In genomic region chr4:108335081-108335480, GRCh38 we compare ENCODE assay signal across 16 cellular contexts.
A peak's percentile ranks its signal among the peaks of the same experiment; 100 is the strongest.
DNase-seq lines count a peak whose midpoint lies in the region; ATAC-seq and TF ChIP-seq lines count a peak whose summit lies in the region.
"Had no signal": no experiment of that assay in that cellular context is flagged by ENCODE, and none has a peak within 500 bp of the region (broad histone marks: within the 10 kb centered on the region; RNA-seq: fewer than 3 reads in every experiment).

No MANE protein-coding gene starts in this region.

- peaks cover 60% of the 10 kb centered on the region for H3K4me1 Mint-ChIP-seq in brain

- H3K36me3 ChIP-seq in Loucy (ENCODE audit: insufficient read depth, low read length) = no peaks in the 10 kb centered on the region
- H3K36me3 ChIP-seq in mesodermal cell (ENCODE audit: control insufficient read depth, insufficient read depth, low read length) = no peaks in the 10 kb centered on the region
- no peaks in the 10 kb centered on the region for H3K36me3 ChIP-seq in smooth muscle cell (ENCODE audit: low read depth)
- H3K36me3 ChIP-seq: HAP-1 had no signal

- H3K4me3 Mint-ChIP-seq in brain = peak overlapping the region in 2 of 5 experiments; percentile 39 to 40
- H3K4me3 Mint-ChIP-seq: CD4-positive, alpha-beta T cell had no signal

- DNase-seq in smooth muscle cell (lab: John Stamatoyannopoulos, UW; ENCODE audit: unreplicated experiment) = no peak
- DNase-seq: AML-193; CD4-positive, alpha-beta T cell; DMS153; DMS79; GF-D8; GM23248 had no signal

- peak overlapping the region; percentile 1 for H3K9ac ChIP-seq in Loucy (ENCODE audit: low read depth, low read length, poor library complexity, severe bottlenecking)
- H3K9ac ChIP-seq in smooth muscle cell (ENCODE audit: low read depth) = no peak overlapping the region
- H3K9ac ChIP-seq: GM23248 had no signal

- H3K9me3 Mint-ChIP-seq in brain = no peaks in the 10 kb centered on the region
- H3K9me3 Mint-ChIP-seq: CD4-positive, alpha-beta T cell had no signal

- H3K27me3 ChIP-seq in Loucy (ENCODE audit: insufficient read depth, low read length, poor library complexity, severe bottlenecking) (no peaks in the 10 kb centered on the region), smooth muscle cell (ENCODE audit: low read depth) (no peaks in the 10 kb centered on the region)

- H3K79me2 ChIP-seq in Loucy (ENCODE audit: insufficient read depth, low read length) (no peaks in the 10 kb centered on the region), smooth muscle cell (ENCODE audit: low read depth) (no peaks in the 10 kb centered on the region)

- TF ChIP-seq POLR2A in GM18505 (IDR thresholded peaks at IDR 0.05; ENCODE audit: borderline replicate concordance, extremely low read depth, insufficient read depth, insufficient read length) = no peak

- WGBS in mesodermal cell (ENCODE audit: insufficient coverage in 2 of 2), 2 experiments = 77 to 87% methylated on average over 4 to 5 of the region's 7 CpGs
- WGBS in smooth muscle cell (ENCODE audit: low lambda C conversion rate) = 18% methylated on average over 7 of the region's 7 CpGs

- H2AFZ ChIP-seq in Loucy (ENCODE audit: low read length) (no peak overlapping the region), smooth muscle cell (ENCODE audit: low read depth) (peak overlapping the region; percentile 55)
- H2AFZ ChIP-seq: GM23248 had no signal

- ATAC-seq in GM18861 (IDR thresholded peaks at IDR 0.05; ENCODE audit: unreplicated experiment) (no peak), HG03521 (IDR thresholded peaks at IDR 0.05; ENCODE audit: unreplicated experiment) (no peak), GM18505 (IDR thresholded peaks at IDR 0.05; ENCODE audit: unreplicated experiment) (no peak)
- ATAC-seq: A549 had no signal

- H3K9me3 ChIP-seq in Loucy (ENCODE audit: insufficient read depth, low read depth, low read length) (no peaks in the 10 kb centered on the region), mesodermal cell (ENCODE audit: control insufficient read depth, low read length) (no peaks in the 10 kb centered on the region), smooth muscle cell (replicated peaks; ENCODE audit: low read depth) (no peaks in the 10 kb centered on the region)
- H3K9me3 ChIP-seq: A549, HAP-1 had no signal

- H3K4me3 ChIP-seq in Loucy (ENCODE audit: low read length, poor library complexity, severe bottlenecking) (no peak overlapping the region), mesodermal cell (ENCODE audit: extremely low read depth, insufficient read depth, low read length, poor library complexity, severe bottlenecking) (no peak overlapping the region), smooth muscle cell (no peak overlapping the region)
- H3K4me3 ChIP-seq: A549, GM23248, HAP-1 had no signal

- TF ChIP-seq CTCF in Loucy (conservative IDR thresholded peaks at IDR 0.05; ENCODE audit: low read length) (no peak), brain (conservative IDR thresholded peaks at IDR 0.05) (no peak), smooth muscle cell (IDR thresholded peaks at IDR 0.05; ENCODE audit: borderline replicate concordance, insufficient read depth, poor library complexity, severe bottlenecking) (no peak)

- no peaks in the 10 kb centered on the region for H3K27me3 Mint-ChIP-seq in brain
- H3K27me3 Mint-ChIP-seq: CD4-positive, alpha-beta T cell had no signal

- no peaks in the 10 kb centered on the region for H3K9me2 ChIP-seq in Loucy (replicated peaks; ENCODE audit: low read depth, low read length)

- peaks cover 67% of the 10 kb centered on the region for H3K4me1 ChIP-seq in Loucy (ENCODE audit: insufficient read depth, low read length, poor library complexity, severe bottlenecking)
- H3K4me1 ChIP-seq in mesodermal cell (ENCODE audit: control insufficient read depth, insufficient read depth, low read length, poor library complexity, severe bottlenecking) = peaks cover 38% of the 10 kb centered on the region
- peaks cover 64% of the 10 kb centered on the region for H3K4me1 ChIP-seq in smooth muscle cell (ENCODE audit: low read depth)
- H3K4me1 ChIP-seq: A549 had no signal

- H3K36me3 Mint-ChIP-seq in brain = no peaks in the 10 kb centered on the region

- peak overlapping the region in 3 of 5 experiments; percentile 9 to 78 (median 70) for H3K27ac Mint-ChIP-seq in brain
- H3K27ac Mint-ChIP-seq: CD4-positive, alpha-beta T cell had no signal

- H3K27ac ChIP-seq in mesodermal cell (ENCODE audit: low read depth, low read length, severe bottlenecking) (peak overlapping the region; percentile 41), smooth muscle cell (ENCODE audit: low read depth) (peak overlapping the region; percentile 65)
- H3K27ac ChIP-seq: A549, C4-2B, GM23248 had no signal

- no peaks in the 10 kb centered on the region for H4K20me1 ChIP-seq in Loucy (ENCODE audit: insufficient read depth, low read length, poor library complexity, severe bottlenecking)
- H4K20me1 ChIP-seq in smooth muscle cell (ENCODE audit: low read depth) = no peaks in the 10 kb centered on the region

- H3K4me2 ChIP-seq in Loucy (ENCODE audit: low read depth, low read length, poor library complexity, severe bottlenecking) = no peak overlapping the region
- H3K4me2 ChIP-seq in smooth muscle cell = no peak overlapping the region
- H3K4me2 ChIP-seq: A549 had no signal

- H3F3A ChIP-seq in Loucy (ENCODE audit: low read depth) = no peaks in the 10 kb centered on the region
- H3F3A ChIP-seq in smooth muscle cell (ENCODE audit: low read depth) = peaks cover 26% of the 10 kb centered on the region
